ENCODE assay signal across 13 cellular contexts in genomic region chr2:46644690-46645385, GRCh38. TPM values are rescaled to one million over a fixed set of nuclear protein-coding genes. Genes with fewer than 3 reads are reported as not detected.
DNase-seq lines count a peak whose midpoint lies in the region; ATAC-seq, FAIRE-seq and TF ChIP-seq lines count a peak whose summit lies in the region.
"Had no signal": no experiment of that assay in that cellular context is flagged by ENCODE, and none has a peak within 500 bp of the region (broad histone marks: within the 10 kb centered on the region; RNA-seq: fewer than 3 reads in every experiment).

No MANE protein-coding gene starts in this region.

- H3K27ac ChIP-seq in RWPE1: peak overlapping the region; percentile 73
- peak overlapping the region in 3 of 4 donors; percentile 39 to 61 (median 44) for H3K27ac ChIP-seq in upper lobe of left lung
- H3K27ac ChIP-seq in small intestine (ENCODE audit: low read depth in 1 of 2, low read length in 1 of 2): no peak overlapping the region
- H3K27ac ChIP-seq: body of pancreas, HL-60 had no signal

- TF ChIP-seq POLR2A in upper lobe of left lung (IDR thresholded peaks at IDR 0.05): no peak

- H3K36me3 ChIP-seq in upper lobe of left lung: no peaks in the 10 kb centered on the region
- H3K36me3 ChIP-seq in small intestine (ENCODE audit: control insufficient read depth in 2 of 2, insufficient read depth in 2 of 2, low read length in 2 of 2): no peaks in the 10 kb centered on the region
- H3K36me3 ChIP-seq in H7 (replicated peaks; ENCODE audit: control insufficient read depth, insufficient read depth, low read length): peaks cover 1% of the 10 kb centered on the region

- 46 to 50% methylated on average over 5 of the region's 5 CpGs for WGBS in upper lobe of left lung, 2 donors
- 54 to 77% (median 76%) methylated on average over 5 of the region's 5 CpGs for WGBS in small intestine, 3 donors

- CTCF ChIA-PET in RWPE1 (lab: Yijun Ruan, JAX): interaction anchor here (0.6 kb wide), 1 partner anchor 182 kb away, joined by 3 read pairs; no protein-coding TSS in a partner anchor

- POLR2A ChIA-PET in RWPE1 (lab: Yijun Ruan, JAX; ENCODE audit: low non-redundant PET): no interaction called here

- no peak for TF ChIP-seq CTCF in RWPE1 (conservative IDR thresholded peaks at IDR 0.05; ENCODE audit: low read depth)
- TF ChIP-seq CTCF in upper lobe of left lung (IDR thresholded peaks at IDR 0.05): no peak

- no peak for FAIRE-seq in small intestine (lab: Jason Lieb, UNC)
- FAIRE-seq: GM18507, kidney had no signal

- H3K4me1 ChIP-seq in upper lobe of left lung (peaks cover 11 to 23% (median 17%) of the 10 kb centered on the region in 4 donors), small intestine (ENCODE audit: control insufficient read depth in 2 of 2, insufficient read depth in 1 of 2, low read depth in 1 of 2, low read length in 1 of 2) (no peaks in the 10 kb centered on the region)
- H3K4me1 ChIP-seq: body of pancreas had no signal

- no peak overlapping the region for H3K4me3 ChIP-seq in upper lobe of left lung
- no peak overlapping the region for H3K4me3 ChIP-seq in small intestine (ENCODE audit: low read depth in 1 of 2, low read length in 2 of 2)
- no peak overlapping the region for H3K4me3 ChIP-seq in H7 (ENCODE audit: insufficient read depth, low read depth, low read length)
- H3K4me3 ChIP-seq: body of pancreas had no signal

- H3K27me3 ChIP-seq in upper lobe of left lung: no peaks in the 10 kb centered on the region
- H3K27me3 ChIP-seq in small intestine (ENCODE audit: control insufficient read depth in 2 of 2, insufficient read depth in 2 of 2, low read length in 2 of 2): no peaks in the 10 kb centered on the region
- no peaks in the 10 kb centered on the region for H3K27me3 ChIP-seq in H7 (ENCODE audit: control insufficient read depth, insufficient read depth, low read length)
- H3K27me3 ChIP-seq: body of pancreas had no signal

- TF ChIP-seq EP300 in upper lobe of left lung (IDR thresholded peaks at IDR 0.05): no peak

- H3K9me3 ChIP-seq in upper lobe of left lung (peaks cover 0 to 9% (median 3%) of the 10 kb centered on the region in 4 donors), small intestine (ENCODE audit: control insufficient read depth, low read depth) (no peaks in the 10 kb centered on the region)
- H3K9me3 ChIP-seq: body of pancreas had no signal

- no peak for ATAC-seq in upper lobe of left lung (ENCODE audit: low FRiP score in 2 of 2)
- ATAC-seq: body of pancreas; stimulated activated naive B cell treated with anti-CD40 and anti-IgM and Interleukin-4, amounts not matched to agents 10 μg/mL and 1 μg/mL and 100 μg/mL, for 72 hours had no signal

- DNase-seq in NCI-H2107 treated with DMSO at 0.1 percent for 48 hours (lab: John Stamatoyannopoulos, UW; ENCODE audit: unreplicated experiment) (peak; percentile 12), NCI-H2107 (lab: John Stamatoyannopoulos, UW) (no peak), RWPE1 (ENCODE audit: low spot score) (no peak), fibroblast of the conjunctiva (ENCODE audit: low read depth) (peak; percentile 26), upper lobe of left lung (no peak), small intestine (no peak), H7 (no peak)
- no peak for DNase-seq in stimulated activated CD4-positive, alpha-beta T cell treated with anti-CD3 and anti-CD28 coated beads, Interleukin-2, amount 100 ng/mL, for 24 hours
- DNase-seq: kidney; stimulated activated naive B cell treated with anti-CD40 and anti-IgM and Interleukin-4, amounts not matched to agents 10 μg/mL and 1 μg/mL and 100 μg/mL, for 72 hours had no signal

RNA-seq across cellular contexts. Expression of gene CRIPT, which starts 27.8 kb away (rescaled TPM):
- total RNA-seq in upper lobe of left lung: 10 to 100 TPM in 4 of 6 donors, 1 to 10 TPM in 2; 8.2 to 30.8 (median 13.1) TPM
- polyA plus RNA-seq in small intestine: 10 to 100 TPM in 2 of 3 donors, 1 to 10 TPM in 1; 7.5 to 24.4 (median 14.9) TPM
- 5.7 and 7.2 TPM in 2 replicates for total RNA-seq in H7 (2014; rRNA removed; shearing (Covaris generic))

RNA-seq across cellular contexts. Expression of gene PIGF, which starts 28.0 kb away (rescaled TPM):
- total RNA-seq in upper lobe of left lung: 10 to 100 TPM in 4 of 6 donors, 1 to 10 TPM in 2; 1.6 to 23.2 (median 15.1) TPM
- polyA plus RNA-seq in small intestine: 10 to 100 TPM in 2 of 3 donors, 1 to 10 TPM in 1; 9.2 to 26.6 (median 12.7) TPM
- total RNA-seq in H7 (2014; rRNA removed; shearing (Covaris generic)): 18.3 and 18.8 TPM in 2 replicates

RNA-seq across cellular contexts. Expression of gene SOCS5, which starts 54.3 kb away (rescaled TPM):
- total RNA-seq in upper lobe of left lung: 10 to 100 TPM; 18.8 to 41.2 (median 22.1) TPM
- polyA plus RNA-seq in small intestine: 1 to 10 TPM; 2.7 to 5.9 (median 3.2) TPM
- 11.0 and 13.6 TPM in 2 replicates for total RNA-seq in H7 (2014; rRNA removed; shearing (Covaris generic))

Comparison
In these comparisons a context has a peak if more than half of its experiments do, and no peak if none do; other contexts are left out.
1. DNase-seq: peak in NCI-H2107 treated with DMSO at 0.1 percent for 48 hours (single experiment) and fibroblast of the conjunctiva (single experiment); none in NCI-H2107 (single experiment), RWPE1 (single experiment), upper lobe of left lung (0 of 2), small intestine (single experiment), stimulated activated CD4-positive, alpha-beta T cell treated with anti-CD3 and anti-CD28 coated beads, Interleukin-2, amount 100 ng/mL, for 24 hours (0 of 2) and H7 (single experiment).
2. H3K27ac ChIP-seq: peak in RWPE1 (single experiment) and upper lobe of left lung (3 of 4); none in small intestine (0 of 2).